21 cellular contexts compared by ENCODE assay signal in genomic region chr4:156751486-156751885, GRCh38.
DNase-seq lines count a peak whose midpoint lies in the region; ATAC-seq and TF ChIP-seq lines count a peak whose summit lies in the region.
"Had no signal": no experiment of that assay in that cellular context is flagged by ENCODE, and none has a peak within 500 bp of the region (broad histone marks: within the 10 kb centered on the region; RNA-seq: fewer than 3 reads in every experiment).

No MANE protein-coding gene starts in this region.

- H3K27ac Mint-ChIP-seq in T-cell, result no peak overlapping the region
- no peak overlapping the region for H3K27ac Mint-ChIP-seq in activated CD4-positive, alpha-beta T cell treated with anti-CD3 and anti-CD28 coated beads, Interleukin-2, amount 10 ng/mL, durations not matched to agents 7 days and 5 days
- H3K27ac Mint-ChIP-seq: activated naive CD4-positive, alpha-beta T cell treated with anti-CD3 and anti-CD28 coated beads, Interleukin-2, amount 10 ng/mL, durations not matched to agents 7 days and 5 days; CD8-positive, alpha-beta memory T cell; immature natural killer cell; T-helper 2 cell treated with Interferon-gamma antibody and Interleukin-4, amounts not matched to agents 5 μg/mL and 100 μg/mL, for 36 hours had no signal

- H3K36me3 Mint-ChIP-seq in T-cell, result no peaks in the 10 kb centered on the region
- H3K36me3 Mint-ChIP-seq in activated CD4-positive, alpha-beta T cell treated with anti-CD3 and anti-CD28 coated beads, Interleukin-2, amount 10 ng/mL, durations not matched to agents 7 days and 5 days (ENCODE audit: low read depth), result no peaks in the 10 kb centered on the region
- H3K36me3 Mint-ChIP-seq: activated naive CD4-positive, alpha-beta T cell treated with anti-CD3 and anti-CD28 coated beads, Interleukin-2, amount 10 ng/mL, durations not matched to agents 7 days and 5 days; CD8-positive, alpha-beta memory T cell; immature natural killer cell had no signal

- H2BK5ac ChIP-seq in trophoblast cell (ENCODE audit: low read depth, low read length, poor library complexity), result no peak overlapping the region

- no peak overlapping the region for H3K23ac ChIP-seq in trophoblast cell (ENCODE audit: low read length)

- no peak overlapping the region for H4K8ac ChIP-seq in trophoblast cell (ENCODE audit: low read depth, low read length)

- no CpG with 5 or more reads among the region's 1 CpG for WGBS in trophoblast cell (ENCODE audit: extremely low coverage, insufficient coverage, insufficient read length)

- no peak overlapping the region for H3K4me3 Mint-ChIP-seq in T-cell
- no peak overlapping the region for H3K4me3 Mint-ChIP-seq in activated CD4-positive, alpha-beta T cell treated with anti-CD3 and anti-CD28 coated beads, Interleukin-2, amount 10 ng/mL, durations not matched to agents 7 days and 5 days
- H3K4me3 Mint-ChIP-seq: activated naive CD4-positive, alpha-beta T cell treated with anti-CD3 and anti-CD28 coated beads, Interleukin-2, amount 10 ng/mL, durations not matched to agents 7 days and 5 days; CD8-positive, alpha-beta memory T cell; immature natural killer cell; T-helper 2 cell treated with Interferon-gamma antibody and Interleukin-4, amounts not matched to agents 5 μg/mL and 100 μg/mL, for 36 hours had no signal

- no peak overlapping the region for H4K91ac ChIP-seq in trophoblast cell (ENCODE audit: low read depth, low read length)

- ATAC-seq in SK-N-SH treated with all-trans-retinoic acid at 6 μM for 48 hours (peak; percentile 72), T-cell (replicated peaks in 1 of 4) (no peak)

- H3K18ac ChIP-seq in trophoblast cell (ENCODE audit: low read length), result no peak overlapping the region

- H3K9ac ChIP-seq in trophoblast cell (ENCODE audit: low read length), result no peak overlapping the region

- H3K27me3 Mint-ChIP-seq in T-cell, result no peaks in the 10 kb centered on the region
- H3K27me3 Mint-ChIP-seq in activated CD4-positive, alpha-beta T cell treated with anti-CD3 and anti-CD28 coated beads, Interleukin-2, amount 10 ng/mL, durations not matched to agents 7 days and 5 days, result no peaks in the 10 kb centered on the region
- H3K27me3 Mint-ChIP-seq: activated naive CD4-positive, alpha-beta T cell treated with anti-CD3 and anti-CD28 coated beads, Interleukin-2, amount 10 ng/mL, durations not matched to agents 7 days and 5 days; CD8-positive, alpha-beta memory T cell had no signal

- no peak overlapping the region for H3K4ac ChIP-seq in trophoblast cell (ENCODE audit: low read depth, low read length)

- no peaks in the 10 kb centered on the region for H3K36me3 ChIP-seq in trophoblast cell (ENCODE audit: control insufficient read depth in 1 of 2, insufficient read depth in 2 of 2, low read length in 2 of 2)
- H3K36me3 ChIP-seq: cardiac muscle cell, neutrophil, thyroid gland had no signal

- POLR2A ChIA-PET in T-cell (lab: Charles Lee), result no interaction called here
- POLR2A ChIA-PET in activated CD4-positive, alpha-beta T cell treated with anti-CD3 and anti-CD28 coated beads, Interleukin-2, amount 10 ng/mL, durations not matched to agents 7 days and 5 days (lab: Charles Lee), result no interaction called here

- H2BK12ac ChIP-seq in trophoblast cell (ENCODE audit: low read length), result no peak overlapping the region

- H3K4me3 ChIP-seq in fibroblast of villous mesenchyme (ENCODE audit: low read depth, low read length) (no peak overlapping the region), trophoblast cell (ENCODE audit: low read depth, low read length) (no peak overlapping the region)
- H3K4me3 ChIP-seq: cardiac muscle cell, thyroid gland had no signal

- no peaks in the 10 kb centered on the region for H3K9me3 ChIP-seq in trophoblast cell (ENCODE audit: insufficient read depth, low read depth, low read length)
- H3K9me3 ChIP-seq: neutrophil, thyroid gland had no signal

- peaks cover 4 to 19% (median 14%) of the 10 kb centered on the region in 3 donors for H3K9me3 Mint-ChIP-seq in T-cell
- H3K9me3 Mint-ChIP-seq in activated CD4-positive, alpha-beta T cell treated with anti-CD3 and anti-CD28 coated beads, Interleukin-2, amount 10 ng/mL, durations not matched to agents 7 days and 5 days, result peaks cover 2% of the 10 kb centered on the region

- no peak overlapping the region for H4K12ac ChIP-seq in trophoblast cell (ENCODE audit: low read depth, low read length)

- H3K14ac ChIP-seq in trophoblast cell (ENCODE audit: low read length), result no peak overlapping the region

- no peaks in the 10 kb centered on the region for H3K4me1 ChIP-seq in trophoblast cell (ENCODE audit: control insufficient read depth in 1 of 2, insufficient read depth in 2 of 2, low read length in 2 of 2)
- H3K4me1 ChIP-seq: thyroid gland had no signal

- H3K4me2 ChIP-seq in trophoblast cell (ENCODE audit: low read length), result no peak overlapping the region

- TF ChIP-seq CTCF in fibroblast of villous mesenchyme (IDR thresholded peaks at IDR 0.05; ENCODE audit: insufficient read depth, low read depth, low read length), result no peak

- no peak overlapping the region for H2AK5ac ChIP-seq in trophoblast cell (ENCODE audit: low read length)

- peak; percentile 76 for DNase-seq in A172 (ENCODE audit: low spot score)
- DNase-seq in HCEC 1CT, result peak; percentile 62
- DNase-seq in fibroblast of villous mesenchyme (ENCODE audit: low read depth), result peak; percentile 76
- DNase-seq in HK-2 (ENCODE audit: unreplicated experiment), result no peak
- DNase-seq in trophoblast cell, result no peak
- DNase-seq in T-cell, result no peak
- DNase-seq in activated CD4-positive, alpha-beta T cell treated with anti-CD3 and anti-CD28 coated beads, Interleukin-2, amount 10 ng/mL, durations not matched to agents 7 days and 5 days, result no peak
- DNase-seq: 8988T; activated naive CD4-positive, alpha-beta T cell treated with anti-CD3 and anti-CD28 coated beads, Interleukin-2, amount 10 ng/mL, durations not matched to agents 7 days and 5 days; CD8-positive, alpha-beta memory T cell; effector memory CD4-positive, alpha-beta T cell; glutamatergic neuron; immature natural killer cell; KG1; NCI-H1417; SHP77 treated with DMSO at 0.1 percent for 48 hours; thyroid gland had no signal

- H2AFZ ChIP-seq in trophoblast cell (ENCODE audit: insufficient read depth, low read length, poor library complexity), result no peak overlapping the region

- no peak overlapping the region for H2BK120ac ChIP-seq in trophoblast cell (ENCODE audit: insufficient read depth, low read length, poor library complexity)

- CTCF ChIA-PET in T-cell (lab: Charles Lee), result no interaction called here
- CTCF ChIA-PET in activated CD4-positive, alpha-beta T cell treated with anti-CD3 and anti-CD28 coated beads, Interleukin-2, amount 10 ng/mL, durations not matched to agents 7 days and 5 days (lab: Charles Lee), result no interaction called here

- no peaks in the 10 kb centered on the region for H3K79me2 ChIP-seq in trophoblast cell (ENCODE audit: control insufficient read depth, insufficient read depth, low read length, poor library complexity)

- H3K27ac ChIP-seq in trophoblast cell (ENCODE audit: low read depth, low read length), result no peak overlapping the region
- H3K27ac ChIP-seq: cardiac muscle cell, neutrophil, thyroid gland had no signal

- no peaks in the 10 kb centered on the region for H3K79me1 ChIP-seq in trophoblast cell (ENCODE audit: low read length)

- H3K27me3 ChIP-seq in trophoblast cell (ENCODE audit: insufficient read depth, low read length), result no peaks in the 10 kb centered on the region
- H3K27me3 ChIP-seq: cardiac muscle cell, neutrophil, thyroid gland had no signal

- H3K4me1 Mint-ChIP-seq in T-cell, result no peaks in the 10 kb centered on the region
- H3K4me1 Mint-ChIP-seq in activated CD4-positive, alpha-beta T cell treated with anti-CD3 and anti-CD28 coated beads, Interleukin-2, amount 10 ng/mL, durations not matched to agents 7 days and 5 days, result no peaks in the 10 kb centered on the region
- H3K4me1 Mint-ChIP-seq: activated naive CD4-positive, alpha-beta T cell treated with anti-CD3 and anti-CD28 coated beads, Interleukin-2, amount 10 ng/mL, durations not matched to agents 7 days and 5 days; CD8-positive, alpha-beta memory T cell; immature natural killer cell had no signal

TF ChIP-seq in SK-N-SH treated with all-trans-retinoic acid at 6 μM for 48 hours, 23 proteins besides CTCF, POLR2A, EP300 and RAD21:
- TF ChIP-seq ZC3H10 (CRISPR knock-in tag; IDR thresholded peaks at IDR 0.05) (peak; percentile 93), ZFP3 (CRISPR knock-in tag; IDR thresholded peaks at IDR 0.05) (no peak), ZFP30 (CRISPR knock-in tag; IDR thresholded peaks at IDR 0.05) (no peak), TCF4 (CRISPR knock-in tag; IDR thresholded peaks at IDR 0.05; ENCODE audit: borderline replicate concordance) (no peak), RARB (CRISPR knock-in tag; IDR thresholded peaks at IDR 0.05) (peak; percentile 83; the same call in 1 of the 2 replicates), GLIS3 (CRISPR knock-in tag; IDR thresholded peaks at IDR 0.05) (no peak), PPARA (CRISPR knock-in tag; IDR thresholded peaks at IDR 0.05; ENCODE audit: borderline replicate concordance) (no peak), TOX (CRISPR knock-in tag; IDR thresholded peaks at IDR 0.05; ENCODE audit: borderline replicate concordance) (peak; percentile 98)
- TF ChIP-seq, protein P1, sequence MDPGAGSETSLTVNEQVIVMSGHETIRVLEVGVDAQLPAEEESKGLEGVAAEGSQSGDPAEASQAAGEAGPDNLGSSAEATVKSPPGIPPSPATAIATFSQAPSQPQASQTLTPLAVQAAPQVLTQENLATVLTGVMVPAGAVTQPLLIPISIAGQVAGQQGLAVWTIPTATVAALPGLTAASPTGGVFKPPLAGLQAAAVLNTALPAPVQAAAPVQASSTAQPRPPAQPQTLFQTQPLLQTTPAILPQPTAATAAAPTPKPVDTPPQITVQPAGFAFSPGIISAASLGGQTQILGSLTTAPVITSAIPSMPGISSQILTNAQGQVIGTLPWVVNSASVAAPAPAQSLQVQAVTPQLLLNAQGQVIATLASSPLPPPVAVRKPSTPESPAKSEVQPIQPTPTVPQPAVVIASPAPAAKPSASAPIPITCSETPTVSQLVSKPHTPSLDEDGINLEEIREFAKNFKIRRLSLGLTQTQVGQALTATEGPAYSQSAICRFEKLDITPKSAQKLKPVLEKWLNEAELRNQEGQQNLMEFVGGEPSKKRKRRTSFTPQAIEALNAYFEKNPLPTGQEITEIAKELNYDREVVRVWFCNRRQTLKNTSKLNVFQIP (CRISPR knock-in tag; IDR thresholded peaks at IDR 0.05; ENCODE audit: borderline replicate concordance, low read depth), result peak; percentile 68; the same call in 1 of the 2 replicates

Comparison
In these comparisons a context has a peak if more than half of its experiments do, and no peak if none do; other contexts are left out.
1. DNase-seq: peak in A172 (single experiment), HCEC 1CT (single experiment) and fibroblast of villous mesenchyme (single experiment); none in HK-2 (single experiment), trophoblast cell (0 of 2), T-cell (0 of 34) and activated CD4-positive, alpha-beta T cell treated with anti-CD3 and anti-CD28 coated beads, Interleukin-2, amount 10 ng/mL, durations not matched to agents 7 days and 5 days (single experiment).